ENCODE assay signal across 8 cellular contexts in the genomic region with DNA sequence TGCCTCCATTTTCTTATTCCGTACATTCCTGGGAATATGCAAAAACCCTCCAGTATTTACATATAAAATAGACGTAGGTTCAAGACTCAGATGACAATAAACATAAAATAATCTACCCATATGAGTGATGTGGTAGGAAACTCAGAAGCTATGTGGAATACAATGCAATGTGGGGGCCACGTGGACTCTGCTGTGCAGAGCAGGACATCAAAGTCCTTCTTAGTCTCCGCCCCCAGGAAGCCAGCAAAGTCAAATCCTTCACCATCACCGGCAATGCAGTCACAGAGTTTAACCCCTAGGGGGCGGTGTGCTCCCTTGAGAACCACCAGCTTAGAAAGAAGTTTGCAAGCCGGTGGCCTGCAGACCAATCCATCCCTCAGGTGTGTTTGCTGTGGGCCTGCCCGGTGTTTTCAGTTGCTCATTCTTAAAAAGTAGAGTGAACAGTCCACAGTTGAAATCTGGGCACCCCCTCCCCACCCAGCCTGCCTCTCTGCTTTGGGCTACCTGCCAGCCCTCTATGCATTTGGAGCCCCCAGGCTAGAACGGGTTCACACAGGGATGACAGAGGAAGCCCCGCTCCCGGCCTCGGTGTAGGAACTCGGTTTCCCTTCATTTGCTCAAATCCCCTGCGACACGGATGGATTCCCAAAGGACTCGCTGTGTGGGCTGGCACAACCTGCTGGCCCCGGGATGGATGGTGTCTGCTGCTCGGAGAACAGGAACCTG. TPM values are rescaled to one million over a fixed set of nuclear protein-coding genes. Genes with fewer than 3 reads are reported as not detected.
A peak's percentile ranks its signal among the peaks of the same experiment; 100 is the strongest.
DNase-seq lines count a peak whose midpoint lies in the region; ATAC-seq, FAIRE-seq and TF ChIP-seq lines count a peak whose summit lies in the region.

No MANE protein-coding gene starts in this region.

- BruUV-seq in HCT116 (replicated peaks; lab: Mats Ljungman, UMichigan) (no TSS peak), HepG2 (replicated peaks; lab: Mats Ljungman, UMichigan) (no TSS peak)

- DNase-seq in HCT116 (ENCODE audit: low read depth, low spot score), result peak; percentile 82
- peak; percentile 74 for DNase-seq in NCI-H460 (ENCODE audit: extremely low read depth, low read depth)
- peak; percentile 88 for DNase-seq in activated CD4-positive, alpha-beta T cell treated with anti-CD3 and anti-CD28 coated beads for 48 hours
- no peak for DNase-seq in coronary artery (ENCODE audit: low spot score)
- DNase-seq in HepG2 (ENCODE audit: low spot score), result peak; percentile 98
- peak; percentile 33 to 58 (median 41) for DNase-seq in stimulated activated CD4-positive, alpha-beta T cell treated with anti-CD3 and anti-CD28 coated beads, TNF-alpha, amount 100 ng/mL, for 4 hours (ENCODE audit: low read depth in 3 of 3)

- peak; percentile 96 for TF ChIP-seq CTCF in C4-2B (conservative IDR thresholded peaks at IDR 0.05)
- TF ChIP-seq CTCF in HCT116 (IDR thresholded peaks at IDR 0.05 in 2 of 3, conservative IDR thresholded peaks at IDR 0.05 in 1 of 3; ENCODE audit: borderline replicate concordance in 1 of 3, insufficient read depth in 1 of 3, low read depth in 2 of 3, low read length in 2 of 3), result peak; percentile 62 to 96 (median 96)
- TF ChIP-seq CTCF in coronary artery (IDR thresholded peaks at IDR 0.05), result peak; percentile 69
- TF ChIP-seq CTCF in HepG2 (CRISPR knock-in tag; IDR thresholded peaks at IDR 0.05), result peak; percentile 98

- no peaks in the 10 kb centered on the region for H3K27me3 ChIP-seq in HCT116 (ENCODE audit: insufficient read depth, low read length)
- H3K27me3 ChIP-seq in HepG2 (ENCODE audit: control insufficient read depth in 1 of 2, insufficient read depth in 2 of 2, low read length in 2 of 2), result no peaks in the 10 kb centered on the region

- peaks cover 0 to 10% of the 10 kb centered on the region in 2 experiments; a peak in 2 of 4 replicates for H3K4me1 ChIP-seq in HCT116 (ENCODE audit: control insufficient read depth in 1 of 2, insufficient read depth in 2 of 2, low read length in 2 of 2)
- H3K4me1 ChIP-seq in HepG2 (ENCODE audit: insufficient read depth, low read length), result peaks cover 23% of the 10 kb centered on the region

- H3K36me3 ChIP-seq in HCT116 (ENCODE audit: control insufficient read depth in 1 of 2, insufficient read depth in 2 of 2, low read length in 2 of 2), result no peaks in the 10 kb centered on the region
- H3K36me3 ChIP-seq in HepG2 (replicated peaks in 1 of 2; ENCODE audit: control insufficient read depth in 1 of 2, insufficient read depth in 2 of 2, low read length in 2 of 2), result no peaks in the 10 kb centered on the region

- CTCF ChIA-PET in HCT116 (lab: Charles Lee), result interaction anchor here (0.5 to 2.0 kb wide), 9 partner anchors 9 to 895 kb away, joined by 3 to 15 read pairs (median 4); a partner anchor contains a TSS
- CTCF ChIA-PET in HepG2 (lab: Yijun Ruan, JAX; ENCODE audit: low intra/inter-chr PET ratio, low total read pairs), result interaction anchor here (0.8 to 1.8 kb wide), 5 partner anchors 48 to 910 kb away, joined by 3 to 9 read pairs (median 5); no protein-coding TSS in a partner anchor

- TF ChIP-seq POLR2A in HCT116 (IDR thresholded peaks at IDR 0.05; ENCODE audit: borderline replicate concordance, extremely low read depth, insufficient read depth, insufficient read length) (no peak), HepG2 (IDR thresholded peaks at IDR 0.05; ENCODE audit: insufficient read depth in 1 of 2, low read depth in 2 of 2, low read length in 2 of 2) (no peak)

- H3K27ac ChIP-seq in C4-2B, result no peak overlapping the region
- H3K27ac ChIP-seq in HCT116 (ENCODE audit: low read depth, low read length), result no peak overlapping the region
- H3K27ac ChIP-seq in coronary artery, result no peak overlapping the region
- H3K27ac ChIP-seq in HepG2 (ENCODE audit: extremely low read length, insufficient read depth, low read length), result no peak overlapping the region

- TF ChIP-seq RAD21 in HCT116 (IDR thresholded peaks at IDR 0.05; ENCODE audit: low read depth), result peak; percentile 82
- TF ChIP-seq RAD21 in HepG2 (CRISPR knock-in tag; IDR thresholded peaks at IDR 0.05), result peak; percentile 94

- H2AFZ ChIP-seq in HCT116 (ENCODE audit: low read depth, low read length, poor library complexity, severe bottlenecking) (peak overlapping the region; percentile 13), HepG2 (ENCODE audit: low read length) (no peak overlapping the region)

- H4K20me1 ChIP-seq in HCT116 (ENCODE audit: insufficient read depth) (no peaks in the 10 kb centered on the region), HepG2 (ENCODE audit: insufficient read depth, low read length) (no peaks in the 10 kb centered on the region)

- H3K9me2 ChIP-seq in HCT116 (ENCODE audit: insufficient read depth), result no peaks in the 10 kb centered on the region

- peak; percentile 99 for FAIRE-seq in HepG2 (lab: Jason Lieb, UNC)

- ATAC-seq in HCT116 (peak; percentile 95), HepG2 (peak; percentile 95), HG03025 (IDR thresholded peaks at IDR 0.05; ENCODE audit: low FRiP score, unreplicated experiment) (no peak)

- H3K4me2 ChIP-seq in HCT116 (ENCODE audit: low read length), result no peak overlapping the region
- H3K4me2 ChIP-seq in HepG2 (ENCODE audit: low read depth, low read length), result no peak overlapping the region

- POLR2A ChIA-PET in HCT116 (lab: Charles Lee) (no interaction called here), HepG2 (lab: Yijun Ruan, JAX) (interaction anchor here (0.9 to 1.2 kb wide), 3 partner anchors 12 to 58 kb away, joined by 4 read pairs; no protein-coding TSS in a partner anchor)

- no peaks in the 10 kb centered on the region for H3K79me2 ChIP-seq in HCT116 (ENCODE audit: insufficient read depth, low read length)
- H3K79me2 ChIP-seq in HepG2 (ENCODE audit: insufficient read depth, low read length), result no peaks in the 10 kb centered on the region

- in situ Hi-C loops in HepG2 (cut with HindIII; ENCODE audit: extremely low pct_ligation_motif_present, low pct_unique_long_range_greater_than_20kb), result no loop called here

- TF ChIP-seq EP300 in HepG2 (IDR thresholded peaks at IDR 0.05; ENCODE audit: low read depth in 2 of 2, low read length in 2 of 2) (peak in 1 of 2 experiments; percentile 29; a peak in 2 of 4 replicates), HepG2 (CRISPR knock-in tag; IDR thresholded peaks at IDR 0.05; ENCODE audit: borderline replicate concordance) (no peak)

- no peak overlapping the region for H3K4me3 ChIP-seq in HCT116 (replicated peaks in 1 of 2; ENCODE audit: low read depth in 1 of 2, low read length in 2 of 2)
- H3K4me3 ChIP-seq in coronary artery, result no peak overlapping the region
- no peak overlapping the region for H3K4me3 ChIP-seq in HepG2 (replicated peaks in 1 of 3; ENCODE audit: insufficient read depth in 1 of 3, low read depth in 2 of 3, low read length in 3 of 3)

- H3K9ac ChIP-seq in HCT116 (ENCODE audit: low read length) (no peak overlapping the region), HepG2 (ENCODE audit: insufficient read depth, low read depth, low read length) (no peak overlapping the region)

- WGBS in HepG2 (ENCODE audit: low lambda C conversion rate), result 56% methylated on average over 18 of the region's 18 CpGs

- RAD21 ChIA-PET in HCT116 (lab: Charles Lee; ENCODE audit: low non-redundant PET in 1 of 2, low total read pairs in 2 of 2, uncharacterized antibody in 2 of 2, unreplicated experiment in 2 of 2), result no interaction called here

- no peaks in the 10 kb centered on the region for H3K9me3 ChIP-seq in HCT116 (ENCODE audit: control insufficient read depth in 1 of 2, insufficient read depth in 1 of 2, low read depth in 1 of 2, low read length in 2 of 2)
- no peaks in the 10 kb centered on the region for H3K9me3 ChIP-seq in HepG2 (ENCODE audit: low read length)

- intact Hi-C loops in HCT116 (cut with micrococcal nuclease), result loop anchor here (2.0 kb wide), 1 partner anchor 895 kb away; no protein-coding TSS in a partner anchor
- intact Hi-C loops in HepG2 (cut with micrococcal nuclease; ENCODE audit: unreplicated experiment), result loop anchor here (1.0 to 5.0 kb wide), 2 partner anchors 48 to 61 kb away; no protein-coding TSS in a partner anchor

TF ChIP-seq in HCT116, 20 proteins besides CTCF, POLR2A, EP300 and RAD21 (continues in another document):
- TF ChIP-seq, protein P1, sequence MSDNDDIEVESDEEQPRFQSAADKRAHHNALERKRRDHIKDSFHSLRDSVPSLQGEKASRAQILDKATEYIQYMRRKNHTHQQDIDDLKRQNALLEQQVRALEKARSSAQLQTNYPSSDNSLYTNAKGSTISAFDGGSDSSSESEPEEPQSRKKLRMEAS (IDR thresholded peaks at IDR 0.05), result peak; percentile 55; the same call in 1 of the 2 replicates

TF ChIP-seq in HepG2, 621 proteins besides CTCF, POLR2A, EP300 and RAD21 (continues in another document):
- TF ChIP-seq GABPB1 (CRISPR knock-in tag; IDR thresholded peaks at IDR 0.05), result peak; percentile 50; the same call in 1 of the 2 replicates
- peak; percentile 91 for TF ChIP-seq ELF3 (CRISPR knock-in tag; IDR thresholded peaks at IDR 0.05)
- TF ChIP-seq POLR2G (IDR thresholded peaks at IDR 0.05; ENCODE audit: low read depth, low read length), result no peak

RNA-seq across cellular contexts. Expression of a gene that starts 59.9 kb away (rescaled TPM):
- total RNA-seq in HCT116 (2021; ENCODE audit: unreplicated experiment) (13.0 TPM), HepG2 (2016; rRNA removed; fragmentation: Illumina TruSeq; extraction: Trizol) (29.1 and 50.9 TPM in 2 replicates)
- polyA plus RNA-seq in HCT116 (2012), result 6.1 and 7.0 TPM in 2 replicates
- total RNA-seq in NCI-H460 (2014; rRNA removed; shearing (Covaris generic)), result 3.9 and 4.5 TPM in 2 replicates
- polyA plus RNA-seq in NCI-H460 (2014; cell fraction: nucleus; rRNA removed), result 2.3 and 6.1 TPM in 2 replicates
- total RNA-seq in HepG2 (2016; cell fraction: cytosol; rRNA removed; fragmentation: Illumina TruSeq; extraction: Trizol; ENCODE audit: low read depth), result 7.4 and 9.2 TPM in 2 replicates
- 22.2 and 47.3 TPM in 2 replicates for total RNA-seq in HepG2 (2016; cell fraction: insoluble cytoplasmic fraction; rRNA removed; fragmentation: Illumina TruSeq; extraction: Trizol)
- total RNA-seq in HepG2 (2016; cell fraction: membrane; rRNA removed; fragmentation: Illumina TruSeq; extraction: Trizol), result 23.9 and 29.0 TPM in 2 replicates
- total RNA-seq in HepG2 (2016; cell fraction: nucleus; rRNA removed; fragmentation: Illumina TruSeq; extraction: Trizol), result 55.3 and 65.2 TPM in 2 replicates
- polyA plus RNA-seq in HepG2 (2011; rRNA removed), result 7.2 and 9.3 TPM in 2 replicates
- 9.3 and 12.6 TPM in 2 replicates for polyA plus RNA-seq in HepG2 (2011; cell fraction: cytosol; rRNA removed)
- polyA plus RNA-seq in HepG2 (2011; cell fraction: nucleus; rRNA removed), result 21.3 and 25.5 TPM in 2 replicates
- 5.1 and 11.0 TPM in 2 replicates for polyA plus RNA-seq in HepG2 (2012)
- polyA plus RNA-seq in HepG2 (2016; cell fraction: cytosol; fragmentation: Illumina TruSeq; extraction: Trizol; ENCODE audit: low read depth), result 10.7 and 10.8 TPM in 2 replicates
- 33.7 and 34.1 TPM in 2 replicates for polyA plus RNA-seq in HepG2 (2016; cell fraction: insoluble cytoplasmic fraction; fragmentation: Illumina TruSeq; extraction: Trizol; ENCODE audit: low read depth)
- 22.4 and 24.8 TPM in 2 replicates for polyA plus RNA-seq in HepG2 (2016; cell fraction: membrane; fragmentation: Illumina TruSeq; extraction: Trizol; ENCODE audit: low read depth)
- 96.6 and 101 TPM in 2 replicates for polyA plus RNA-seq in HepG2 (2016; cell fraction: nucleus; fragmentation: Illumina TruSeq; extraction: Trizol; ENCODE audit: insufficient read depth, low read depth)
- polyA minus RNA-seq in HepG2 (2011; rRNA and poly(A)+ RNA removed; ENCODE audit: low replicate concordance), result 51.1 TPM in 1 of 2 replicates, not detected in the other
- polyA minus RNA-seq in HepG2 (2011; cell fraction: cytosol; rRNA and poly(A)+ RNA removed), result 16.7 and 17.7 TPM in 2 replicates
- 11.1 and 13.5 TPM in 2 replicates for polyA minus RNA-seq in HepG2 (2011; cell fraction: nucleus; rRNA and poly(A)+ RNA removed)
